1 cellular context compared by ENCODE assay signal in the genomic region with DNA sequence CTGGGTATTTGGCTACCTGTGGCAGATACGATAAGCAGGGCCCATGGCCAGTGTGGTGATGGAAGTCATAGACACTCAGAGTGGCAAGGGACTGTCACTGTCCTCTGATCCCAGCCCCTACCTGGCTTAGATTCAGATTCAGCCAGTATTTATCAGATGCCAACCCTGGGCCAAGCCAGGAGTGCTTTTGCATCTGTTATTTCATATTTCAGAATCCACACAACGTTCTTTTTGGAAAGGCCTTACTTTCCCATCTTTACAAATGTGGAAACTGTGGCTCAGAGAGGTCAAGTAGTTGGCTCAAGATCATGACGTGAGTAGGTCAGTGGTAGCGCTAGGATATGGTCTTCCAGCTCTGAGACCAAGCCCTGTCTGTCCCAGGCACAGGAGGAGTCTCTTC.
TF ChIP-seq lines count a peak whose summit lies in the region.

No MANE protein-coding gene starts in this region.

TF ChIP-seq in H1, 55 proteins besides CTCF, POLR2A, EP300 and RAD21:
- TF ChIP-seq EGR1 (IDR thresholded peaks at IDR 0.05; ENCODE audit: borderline replicate concordance, low read depth, low read length) (no peak), GTF2F1 (IDR thresholded peaks at IDR 0.05; ENCODE audit: borderline replicate concordance, low read depth, low read length) (no peak), FOSL1 (IDR thresholded peaks at IDR 0.05; ENCODE audit: insufficient read depth, low read depth, low read length) (no peak), HDAC2 (IDR thresholded peaks at IDR 0.05; ENCODE audit: borderline replicate concordance in 1 of 2, low read depth in 2 of 2, low read length in 2 of 2) (no peak)
- TF ChIP-seq, protein P1, sequence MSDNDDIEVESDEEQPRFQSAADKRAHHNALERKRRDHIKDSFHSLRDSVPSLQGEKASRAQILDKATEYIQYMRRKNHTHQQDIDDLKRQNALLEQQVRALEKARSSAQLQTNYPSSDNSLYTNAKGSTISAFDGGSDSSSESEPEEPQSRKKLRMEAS (IDR thresholded peaks at IDR 0.05): no peak
